32 cellular contexts compared by ENCODE assay signal in genomic region chr11:71937826-71938225, GRCh38. TPM values are rescaled to one million over a fixed set of nuclear protein-coding genes. Genes with fewer than 3 reads are reported as not detected.
A peak's percentile ranks its signal among the peaks of the same experiment; 100 is the strongest.
DNase-seq lines count a peak whose midpoint lies in the region; ATAC-seq and TF ChIP-seq lines count a peak whose summit lies in the region.
"Had no signal": no experiment of that assay in that cellular context is flagged by ENCODE, and none has a peak within 500 bp of the region (broad histone marks: within the 10 kb centered on the region; RNA-seq: fewer than 3 reads in every experiment).

No MANE protein-coding gene starts in this region.

- H3K9me3 Mint-ChIP-seq in stimulated activated naive B cell treated with anti-CD40 and anti-IgM and Interleukin-4, amounts not matched to agents 10 μg/mL and 1 μg/mL and 100 μg/mL, for 72 hours = no peaks in the 10 kb centered on the region
- H3K9me3 Mint-ChIP-seq: activated T-cell treated with anti-CD3 and anti-CD28 coated beads, Interleukin-2, amount 50 U/mL, for 72 hours; naive thymus-derived CD8-positive, alpha-beta T cell had no signal

- ATAC-seq in left lobe of liver (peak; percentile 91), GM21390 (IDR thresholded peaks at IDR 0.05; ENCODE audit: unreplicated experiment) (no peak)
- ATAC-seq in stimulated activated naive B cell treated with anti-CD40 and anti-IgM and Interleukin-4, amounts not matched to agents 10 μg/mL and 1 μg/mL and 100 μg/mL, for 72 hours (replicated peaks) = no peak
- ATAC-seq: activated CD4-positive, CD25-positive, alpha-beta regulatory T cell treated with anti-CD3 and anti-CD28 coated beads, Interleukin-2, amount 50 U/mL, for 24 hours; activated CD8-positive, alpha-beta memory T cell treated with anti-CD3 and anti-CD28 coated beads, Interleukin-2, amount 10 ng/mL, durations not matched to agents 7 days and 5 days; activated T-cell treated with anti-CD3 and anti-CD28 coated beads, Interleukin-2, amount 50 U/mL, for 72 hours; body of pancreas; left lung; naive thymus-derived CD8-positive, alpha-beta T cell had no signal

- H3K27ac Mint-ChIP-seq in stimulated activated naive B cell treated with anti-CD40 and anti-IgM and Interleukin-4, amounts not matched to agents 10 μg/mL and 1 μg/mL and 100 μg/mL, for 72 hours = peak overlapping the region; percentile 22
- H3K27ac Mint-ChIP-seq: activated CD8-positive, alpha-beta memory T cell treated with anti-CD3 and anti-CD28 coated beads, Interleukin-2, amount 10 ng/mL, durations not matched to agents 7 days and 5 days; activated T-cell treated with anti-CD3 and anti-CD28 coated beads, Interleukin-2, amount 50 U/mL, for 72 hours; naive thymus-derived CD8-positive, alpha-beta T cell had no signal

- H3K4me1 ChIP-seq in OCI-LY7 (ENCODE audit: insufficient read depth, low read length, poor library complexity, severe bottlenecking) = peaks cover 6% of the 10 kb centered on the region

- peaks cover 25 to 29% of the 10 kb centered on the region in 2 donors for H3K36me3 Mint-ChIP-seq in stimulated activated naive B cell treated with anti-CD40 and anti-IgM and Interleukin-4, amounts not matched to agents 10 μg/mL and 1 μg/mL and 100 μg/mL, for 72 hours

- H3K27ac ChIP-seq in coronary artery = peak overlapping the region; percentile 65 to 75
- H3K27ac ChIP-seq in OCI-LY7 (ENCODE audit: low read depth, low read length, poor library complexity, severe bottlenecking) = no peak overlapping the region
- H3K27ac ChIP-seq: BLaER1, epithelial cell of prostate, left lung, PC-9 had no signal

- no peaks in the 10 kb centered on the region for H3K9me3 ChIP-seq in OCI-LY7 (ENCODE audit: low read length)
- H3K9me3 ChIP-seq: BLaER1, body of pancreas, left lung had no signal

- DNase-seq in Ammon's horn (ENCODE audit: low spot score) (peak; percentile 5), coronary artery (ENCODE audit: low spot score) (no peak), left lobe of liver (ENCODE audit: low spot score) (peak; percentile 66), DMS153 treated with DMSO at 0.1 percent for 48 hours (lab: John Stamatoyannopoulos, UW; ENCODE audit: unreplicated experiment) (no peak), OCI-LY7 (ENCODE audit: low spot score) (no peak)
- no peak for DNase-seq in stimulated activated naive B cell treated with anti-CD40 and anti-IgM and Interleukin-4, amounts not matched to agents 10 μg/mL and 1 μg/mL and 100 μg/mL, for 72 hours
- DNase-seq: activated CD4-positive, alpha-beta T cell treated with anti-CD3 and anti-CD28 coated beads, Interleukin-2, amount 50 U/mL, for 4 hours; activated CD8-positive, alpha-beta memory T cell treated with anti-CD3 and anti-CD28 coated beads, Interleukin-2, amount 10 ng/mL, durations not matched to agents 7 days and 5 days; activated naive CD4-positive, alpha-beta T cell treated with Interleukin-2 at 50 U/mL for 16 hours; activated T-cell treated with anti-CD3 and anti-CD28 coated beads, Interleukin-2, amount 50 U/mL, for 72 hours; body of pancreas; DMS153; effector CD4-positive, alpha-beta T cell; glutamatergic neuron; Karpas-422; left lung; naive thymus-derived CD8-positive, alpha-beta T cell; NCI-H1417 treated with DMSO at 0.1 percent for 48 hours; NCI-H2081; NCI-H526; occipital lobe; PC-9; SHP77; small intestine; stimulated activated naive CD4-positive, alpha-beta T cell had no signal

- H3K79me2 ChIP-seq in OCI-LY7 (ENCODE audit: insufficient read depth, low read depth, low read length) = peaks cover 45% of the 10 kb centered on the region; the same call in 1 of the 2 replicates

- POLR2A ChIA-PET in OCI-LY7 (lab: Charles Lee) = interaction anchor here (1.0 kb wide), 1 partner anchor 10 kb away, joined by 3 read pairs; no protein-coding TSS in a partner anchor

- no peak overlapping the region for H3K4me2 ChIP-seq in OCI-LY7 (ENCODE audit: low read length)
- H3K4me2 ChIP-seq: BLaER1, PC-9 had no signal

- peaks cover 20 to 25% of the 10 kb centered on the region in 2 donors for H3K4me1 Mint-ChIP-seq in stimulated activated naive B cell treated with anti-CD40 and anti-IgM and Interleukin-4, amounts not matched to agents 10 μg/mL and 1 μg/mL and 100 μg/mL, for 72 hours

- intact Hi-C loops in OCI-LY7 (cut with micrococcal nuclease; ENCODE audit: unreplicated experiment) = no loop called here

- peaks cover 18% of the 10 kb centered on the region; the same call in 1 of the 2 replicates for H3K36me3 ChIP-seq in OCI-LY7 (ENCODE audit: insufficient read depth, low read length)

- TF ChIP-seq CTCF in coronary artery (IDR thresholded peaks at IDR 0.05) (no peak), OCI-LY7 (conservative IDR thresholded peaks at IDR 0.05; ENCODE audit: low read length) (no peak)

- peaks cover 26% of the 10 kb centered on the region; the same call in 1 of the 2 replicates for H4K20me1 ChIP-seq in OCI-LY7 (ENCODE audit: insufficient read depth, low read length)

- H2AFZ ChIP-seq in OCI-LY7 (ENCODE audit: low read length) = no peak overlapping the region
- H2AFZ ChIP-seq: PC-9 had no signal

- BruUV-seq in OCI-LY7 (replicated peaks; lab: Mats Ljungman, UMichigan) = no TSS peak

- CTCF ChIA-PET in OCI-LY7 (lab: Charles Lee; ENCODE audit: unreplicated experiment) = no interaction called here

- no peak overlapping the region for H3K4me3 Mint-ChIP-seq in stimulated activated naive B cell treated with anti-CD40 and anti-IgM and Interleukin-4, amounts not matched to agents 10 μg/mL and 1 μg/mL and 100 μg/mL, for 72 hours
- H3K4me3 Mint-ChIP-seq: activated CD8-positive, alpha-beta memory T cell treated with anti-CD3 and anti-CD28 coated beads, Interleukin-2, amount 10 ng/mL, durations not matched to agents 7 days and 5 days; activated T-cell treated with anti-CD3 and anti-CD28 coated beads, Interleukin-2, amount 50 U/mL, for 72 hours; naive thymus-derived CD8-positive, alpha-beta T cell had no signal

- H3K9me2 ChIP-seq in OCI-LY7 (ENCODE audit: insufficient read depth, low read length) = no peaks in the 10 kb centered on the region

- no peaks in the 10 kb centered on the region for H3K27me3 Mint-ChIP-seq in stimulated activated naive B cell treated with anti-CD40 and anti-IgM and Interleukin-4, amounts not matched to agents 10 μg/mL and 1 μg/mL and 100 μg/mL, for 72 hours
- H3K27me3 Mint-ChIP-seq: activated CD8-positive, alpha-beta memory T cell treated with anti-CD3 and anti-CD28 coated beads, Interleukin-2, amount 10 ng/mL, durations not matched to agents 7 days and 5 days; naive thymus-derived CD8-positive, alpha-beta T cell had no signal

- no peak overlapping the region for H3K4me3 ChIP-seq in coronary artery
- H3K4me3 ChIP-seq in OCI-LY7 (ENCODE audit: low read depth, low read length, poor library complexity, severe bottlenecking) = no peak overlapping the region
- H3K4me3 ChIP-seq: BLaER1, body of pancreas, left lung, PC-9 had no signal

RNA-seq across cellular contexts. Expression of gene RNF121, which starts 9.0 kb away (rescaled TPM):
- 18.5 TPM for total RNA-seq in left lobe of liver
- total RNA-seq in OCI-LY7 (2014; rRNA removed; shearing (Covaris generic)) = 17.6 and 24.6 TPM in 2 replicates
- total RNA-seq in OCI-LY7 (2022) = 28.1 and 28.5 TPM in 2 replicates

RNA-seq across cellular contexts. Expression of gene XNDC1N, which starts 9.4 kb away (rescaled TPM):
- total RNA-seq in left lobe of liver = 3.4 TPM
- 32.2 and 33.3 TPM in 2 replicates for total RNA-seq in OCI-LY7 (2014; rRNA removed; shearing (Covaris generic))
- total RNA-seq in OCI-LY7 (2022) = 33.4 and 37.0 TPM in 2 replicates

RNA-seq across cellular contexts. Expression of gene DEFB131B, which starts 59.6 kb away (rescaled TPM):
- total RNA-seq in left lobe of liver (not detected), OCI-LY7 (2022) (not detected in 2 replicates)
- not detected in 2 replicates for total RNA-seq in OCI-LY7 (2014; rRNA removed; shearing (Covaris generic))
- total RNA-seq: activated CD8-positive, alpha-beta memory T cell treated with anti-CD3 and anti-CD28 coated beads, Interleukin-2, amount 10 ng/mL, durations not matched to agents 7 days and 5 days; activated T-cell treated with anti-CD3 and anti-CD28 coated beads, Interleukin-2, amount 50 U/mL, for 72 hours; body of pancreas; cerebellum; left lung; naive thymus-derived CD8-positive, alpha-beta T cell; occipital lobe; PC-9; T-helper 2 cell treated with Interferon-gamma antibody and Interleukin-4, amounts not matched to agents 100 ng/mL and 5 ng/mL, for 36 hours; temporal lobe had no signal

Comparison
In these comparisons a context has a peak if more than half of its experiments do, and no peak if none do; other contexts are left out.
1. DNase-seq: peak in Ammon's horn (single experiment) and left lobe of liver (single experiment); none in coronary artery (single experiment), stimulated activated naive B cell treated with anti-CD40 and anti-IgM and Interleukin-4, amounts not matched to agents 10 μg/mL and 1 μg/mL and 100 μg/mL, for 72 hours (single experiment), DMS153 treated with DMSO at 0.1 percent for 48 hours (single experiment) and OCI-LY7 (single experiment).